Comparison of ENCODE assay signal across 1 cellular context in the genomic region with DNA sequence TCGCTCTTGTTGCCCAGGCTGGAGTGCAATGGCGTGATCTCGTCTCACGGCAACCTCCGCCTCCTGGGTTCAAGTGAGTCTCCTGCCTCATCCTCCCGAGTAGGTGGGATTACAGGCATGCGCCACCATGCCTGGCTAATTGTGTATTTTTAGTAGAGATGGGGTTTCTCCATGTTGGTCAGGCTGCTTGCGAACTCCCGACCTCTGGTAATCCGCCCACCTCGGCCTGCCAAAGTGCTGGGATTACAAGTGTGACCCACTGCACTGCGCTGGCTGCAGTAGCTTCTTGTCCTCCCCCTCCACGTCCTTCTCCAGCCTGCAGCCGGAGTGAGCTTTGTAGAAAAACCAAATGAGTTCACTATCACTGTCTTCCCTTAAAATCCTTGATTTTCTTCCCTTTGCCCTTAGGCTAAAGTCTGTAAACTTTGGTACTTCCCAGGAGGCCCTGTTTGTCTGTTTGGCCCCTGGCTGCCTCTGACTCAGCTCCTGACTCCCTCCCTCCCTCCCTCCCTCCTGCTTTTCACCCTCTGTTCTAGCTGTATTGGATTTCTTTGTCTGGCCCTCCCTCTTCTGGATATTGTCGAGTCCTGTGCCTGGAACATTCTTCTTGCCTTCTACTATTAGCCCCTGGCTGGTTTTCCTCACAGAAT.
TF ChIP-seq lines count a peak whose summit lies in the region.

No MANE protein-coding gene starts in this region.

TF ChIP-seq in K562, 482 proteins besides CTCF, POLR2A, EP300 and RAD21 (continued from another document and continues in another):
- TF ChIP-seq POLR2AphosphoS5 (IDR thresholded peaks at IDR 0.05; ENCODE audit: control insufficient read depth, insufficient read depth, low read depth, low read length), result 0 out of 2 replicates have a peak, but pooled peaks have one; percentile 21
- TF ChIP-seq, protein P1, sequence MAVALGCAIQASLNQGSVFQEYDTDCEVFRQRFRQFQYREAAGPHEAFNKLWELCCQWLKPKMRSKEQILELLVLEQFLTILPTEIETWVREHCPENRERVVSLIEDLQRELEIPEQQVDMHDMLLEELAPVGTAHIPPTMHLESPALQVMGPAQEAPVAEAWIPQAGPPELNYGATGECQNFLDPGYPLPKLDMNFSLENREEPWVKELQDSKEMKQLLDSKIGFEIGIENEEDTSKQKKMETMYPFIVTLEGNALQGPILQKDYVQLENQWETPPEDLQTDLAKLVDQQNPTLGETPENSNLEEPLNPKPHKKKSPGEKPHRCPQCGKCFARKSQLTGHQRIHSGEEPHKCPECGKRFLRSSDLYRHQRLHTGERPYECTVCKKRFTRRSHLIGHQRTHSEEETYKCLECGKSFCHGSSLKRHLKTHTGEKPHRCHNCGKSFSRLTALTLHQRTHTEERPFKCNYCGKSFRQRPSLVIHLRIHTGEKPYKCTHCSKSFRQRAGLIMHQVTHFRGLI (CRISPR knock-in tag; IDR thresholded peaks at IDR 0.05), result no peak
- TF ChIP-seq NR2C1 (IDR thresholded peaks at IDR 0.05), result no peak
- TF ChIP-seq NR2C1 (tag; IDR thresholded peaks at IDR 0.05), result peak; percentile 19; the same call in 1 of the 2 replicates
- TF ChIP-seq MTA1 (IDR thresholded peaks at IDR 0.05; ENCODE audit: borderline replicate concordance), result no peak
- TF ChIP-seq GABPB2 (CRISPR knock-in tag; conservative IDR thresholded peaks at IDR 0.05), result no peak
- TF ChIP-seq KAT8 (IDR thresholded peaks at IDR 0.05; ENCODE audit: low read depth), result no peak
- TF ChIP-seq PHB (CRISPR knock-in tag; IDR thresholded peaks at IDR 0.05), result no peak
- TF ChIP-seq, protein P2, sequence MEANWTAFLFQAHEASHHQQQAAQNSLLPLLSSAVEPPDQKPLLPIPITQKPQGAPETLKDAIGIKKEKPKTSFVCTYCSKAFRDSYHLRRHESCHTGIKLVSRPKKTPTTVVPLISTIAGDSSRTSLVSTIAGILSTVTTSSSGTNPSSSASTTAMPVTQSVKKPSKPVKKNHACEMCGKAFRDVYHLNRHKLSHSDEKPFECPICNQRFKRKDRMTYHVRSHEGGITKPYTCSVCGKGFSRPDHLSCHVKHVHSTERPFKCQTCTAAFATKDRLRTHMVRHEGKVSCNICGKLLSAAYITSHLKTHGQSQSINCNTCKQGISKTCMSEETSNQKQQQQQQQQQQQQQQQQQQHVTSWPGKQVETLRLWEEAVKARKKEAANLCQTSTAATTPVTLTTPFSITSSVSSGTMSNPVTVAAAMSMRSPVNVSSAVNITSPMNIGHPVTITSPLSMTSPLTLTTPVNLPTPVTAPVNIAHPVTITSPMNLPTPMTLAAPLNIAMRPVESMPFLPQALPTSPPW (CRISPR knock-in tag; IDR thresholded peaks at IDR 0.05), result peak; percentile 70
- TF ChIP-seq CTBP1 (IDR thresholded peaks at IDR 0.05; ENCODE audit: borderline replicate concordance), result no peak
- no peak for TF ChIP-seq RBM22 (IDR thresholded peaks at IDR 0.05; ENCODE audit: low read depth, low read length, poor library complexity, severe bottlenecking)
- TF ChIP-seq, protein P3, sequence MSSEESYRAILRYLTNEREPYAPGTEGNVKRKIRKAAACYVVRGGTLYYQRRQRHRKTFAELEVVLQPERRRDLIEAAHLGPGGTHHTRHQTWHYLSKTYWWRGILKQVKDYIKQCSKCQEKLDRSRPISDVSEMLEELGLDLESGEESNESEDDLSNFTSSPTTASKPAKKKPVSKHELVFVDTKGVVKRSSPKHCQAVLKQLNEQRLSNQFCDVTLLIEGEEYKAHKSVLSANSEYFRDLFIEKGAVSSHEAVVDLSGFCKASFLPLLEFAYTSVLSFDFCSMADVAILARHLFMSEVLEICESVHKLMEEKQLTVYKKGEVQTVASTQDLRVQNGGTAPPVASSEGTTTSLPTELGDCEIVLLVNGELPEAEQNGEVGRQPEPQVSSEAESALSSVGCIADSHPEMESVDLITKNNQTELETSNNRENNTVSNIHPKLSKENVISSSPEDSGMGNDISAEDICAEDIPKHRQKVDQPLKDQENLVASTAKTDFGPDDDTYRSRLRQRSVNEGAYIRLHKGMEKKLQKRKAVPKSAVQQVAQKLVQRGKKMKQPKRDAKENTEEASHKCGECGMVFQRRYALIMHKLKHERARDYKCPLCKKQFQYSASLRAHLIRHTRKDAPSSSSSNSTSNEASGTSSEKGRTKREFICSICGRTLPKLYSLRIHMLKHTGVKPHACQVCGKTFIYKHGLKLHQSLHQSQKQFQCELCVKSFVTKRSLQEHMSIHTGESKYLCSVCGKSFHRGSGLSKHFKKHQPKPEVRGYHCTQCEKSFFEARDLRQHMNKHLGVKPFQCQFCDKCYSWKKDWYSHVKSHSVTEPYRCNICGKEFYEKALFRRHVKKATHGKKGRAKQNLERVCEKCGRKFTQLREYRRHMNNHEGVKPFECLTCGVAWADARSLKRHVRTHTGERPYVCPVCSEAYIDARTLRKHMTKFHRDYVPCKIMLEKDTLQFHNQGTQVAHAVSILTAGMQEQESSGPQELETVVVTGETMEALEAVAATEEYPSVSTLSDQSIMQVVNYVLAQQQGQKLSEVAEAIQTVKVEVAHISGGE (CRISPR knock-in tag; IDR thresholded peaks at IDR 0.05), result peak in 1 of 3 experiments; percentile 95; a peak in 2 of 6 replicates
- no peak for TF ChIP-seq HDGF (IDR thresholded peaks at IDR 0.05)
- no peak for TF ChIP-seq ZNF583 (CRISPR knock-in tag; IDR thresholded peaks at IDR 0.05)
- TF ChIP-seq MBD2 (IDR thresholded peaks at IDR 0.05; ENCODE audit: borderline replicate concordance, low read depth), result peak; percentile 41; the same call in 1 of the 2 replicates
- TF ChIP-seq, protein P4, sequence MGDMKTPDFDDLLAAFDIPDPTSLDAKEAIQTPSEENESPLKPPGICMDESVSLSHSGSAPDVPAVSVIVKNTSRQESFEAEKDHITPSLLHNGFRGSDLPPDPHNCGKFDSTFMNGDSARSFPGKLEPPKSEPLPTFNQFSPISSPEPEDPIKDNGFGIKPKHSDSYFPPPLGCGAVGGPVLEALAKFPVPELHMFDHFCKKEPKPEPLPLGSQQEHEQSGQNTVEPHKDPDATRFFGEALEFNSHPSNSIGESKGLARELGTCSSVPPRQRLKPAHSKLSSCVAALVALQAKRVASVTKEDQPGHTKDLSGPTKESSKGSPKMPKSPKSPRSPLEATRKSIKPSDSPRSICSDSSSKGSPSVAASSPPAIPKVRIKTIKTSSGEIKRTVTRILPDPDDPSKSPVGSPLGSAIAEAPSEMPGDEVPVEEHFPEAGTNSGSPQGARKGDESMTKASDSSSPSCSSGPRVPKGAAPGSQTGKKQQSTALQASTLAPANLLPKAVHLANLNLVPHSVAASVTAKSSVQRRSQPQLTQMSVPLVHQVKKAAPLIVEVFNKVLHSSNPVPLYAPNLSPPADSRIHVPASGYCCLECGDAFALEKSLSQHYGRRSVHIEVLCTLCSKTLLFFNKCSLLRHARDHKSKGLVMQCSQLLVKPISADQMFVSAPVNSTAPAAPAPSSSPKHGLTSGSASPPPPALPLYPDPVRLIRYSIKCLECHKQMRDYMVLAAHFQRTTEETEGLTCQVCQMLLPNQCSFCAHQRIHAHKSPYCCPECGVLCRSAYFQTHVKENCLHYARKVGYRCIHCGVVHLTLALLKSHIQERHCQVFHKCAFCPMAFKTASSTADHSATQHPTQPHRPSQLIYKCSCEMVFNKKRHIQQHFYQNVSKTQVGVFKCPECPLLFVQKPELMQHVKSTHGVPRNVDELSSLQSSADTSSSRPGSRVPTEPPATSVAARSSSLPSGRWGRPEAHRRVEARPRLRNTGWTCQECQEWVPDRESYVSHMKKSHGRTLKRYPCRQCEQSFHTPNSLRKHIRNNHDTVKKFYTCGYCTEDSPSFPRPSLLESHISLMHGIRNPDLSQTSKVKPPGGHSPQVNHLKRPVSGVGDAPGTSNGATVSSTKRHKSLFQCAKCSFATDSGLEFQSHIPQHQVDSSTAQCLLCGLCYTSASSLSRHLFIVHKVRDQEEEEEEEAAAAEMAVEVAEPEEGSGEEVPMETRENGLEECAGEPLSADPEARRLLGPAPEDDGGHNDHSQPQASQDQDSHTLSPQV (IDR thresholded peaks at IDR 0.05), result peak; percentile 61
- TF ChIP-seq, protein P5, sequence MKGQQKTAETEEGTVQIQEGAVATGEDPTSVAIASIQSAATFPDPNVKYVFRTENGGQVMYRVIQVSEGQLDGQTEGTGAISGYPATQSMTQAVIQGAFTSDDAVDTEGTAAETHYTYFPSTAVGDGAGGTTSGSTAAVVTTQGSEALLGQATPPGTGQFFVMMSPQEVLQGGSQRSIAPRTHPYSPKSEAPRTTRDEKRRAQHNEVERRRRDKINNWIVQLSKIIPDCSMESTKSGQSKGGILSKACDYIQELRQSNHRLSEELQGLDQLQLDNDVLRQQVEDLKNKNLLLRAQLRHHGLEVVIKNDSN (CRISPR knock-in tag; IDR thresholded peaks at IDR 0.05), result no peak
- TF ChIP-seq ZNF584 (CRISPR knock-in tag; IDR thresholded peaks at IDR 0.05; ENCODE audit: low read depth), result no peak
- no peak for TF ChIP-seq ETS2 (tag; IDR thresholded peaks at IDR 0.05; ENCODE audit: borderline replicate concordance, poor library complexity, severe bottlenecking)
- TF ChIP-seq ARID2 (IDR thresholded peaks at IDR 0.05), result 0 out of 2 replicates have a peak, but pooled peaks have one; percentile 28
- TF ChIP-seq NFE2 (IDR thresholded peaks at IDR 0.05; ENCODE audit: low read depth), result 0 out of 2 replicates have a peak, but pooled peaks have one; percentile 20
- TF ChIP-seq L3MBTL2 (IDR thresholded peaks at IDR 0.05), result no peak
- TF ChIP-seq, protein P6, sequence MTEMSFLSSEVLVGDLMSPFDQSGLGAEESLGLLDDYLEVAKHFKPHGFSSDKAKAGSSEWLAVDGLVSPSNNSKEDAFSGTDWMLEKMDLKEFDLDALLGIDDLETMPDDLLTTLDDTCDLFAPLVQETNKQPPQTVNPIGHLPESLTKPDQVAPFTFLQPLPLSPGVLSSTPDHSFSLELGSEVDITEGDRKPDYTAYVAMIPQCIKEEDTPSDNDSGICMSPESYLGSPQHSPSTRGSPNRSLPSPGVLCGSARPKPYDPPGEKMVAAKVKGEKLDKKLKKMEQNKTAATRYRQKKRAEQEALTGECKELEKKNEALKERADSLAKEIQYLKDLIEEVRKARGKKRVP (CRISPR knock-in tag; IDR thresholded peaks at IDR 0.05), result no peak
- 0 out of 2 replicates have a peak, but pooled peaks have one; percentile 7 for TF ChIP-seq RB1 (IDR thresholded peaks at IDR 0.05; ENCODE audit: low read depth)
- TF ChIP-seq GTF2A2 (tag; IDR thresholded peaks at IDR 0.05), result no peak
- TF ChIP-seq, protein P7, sequence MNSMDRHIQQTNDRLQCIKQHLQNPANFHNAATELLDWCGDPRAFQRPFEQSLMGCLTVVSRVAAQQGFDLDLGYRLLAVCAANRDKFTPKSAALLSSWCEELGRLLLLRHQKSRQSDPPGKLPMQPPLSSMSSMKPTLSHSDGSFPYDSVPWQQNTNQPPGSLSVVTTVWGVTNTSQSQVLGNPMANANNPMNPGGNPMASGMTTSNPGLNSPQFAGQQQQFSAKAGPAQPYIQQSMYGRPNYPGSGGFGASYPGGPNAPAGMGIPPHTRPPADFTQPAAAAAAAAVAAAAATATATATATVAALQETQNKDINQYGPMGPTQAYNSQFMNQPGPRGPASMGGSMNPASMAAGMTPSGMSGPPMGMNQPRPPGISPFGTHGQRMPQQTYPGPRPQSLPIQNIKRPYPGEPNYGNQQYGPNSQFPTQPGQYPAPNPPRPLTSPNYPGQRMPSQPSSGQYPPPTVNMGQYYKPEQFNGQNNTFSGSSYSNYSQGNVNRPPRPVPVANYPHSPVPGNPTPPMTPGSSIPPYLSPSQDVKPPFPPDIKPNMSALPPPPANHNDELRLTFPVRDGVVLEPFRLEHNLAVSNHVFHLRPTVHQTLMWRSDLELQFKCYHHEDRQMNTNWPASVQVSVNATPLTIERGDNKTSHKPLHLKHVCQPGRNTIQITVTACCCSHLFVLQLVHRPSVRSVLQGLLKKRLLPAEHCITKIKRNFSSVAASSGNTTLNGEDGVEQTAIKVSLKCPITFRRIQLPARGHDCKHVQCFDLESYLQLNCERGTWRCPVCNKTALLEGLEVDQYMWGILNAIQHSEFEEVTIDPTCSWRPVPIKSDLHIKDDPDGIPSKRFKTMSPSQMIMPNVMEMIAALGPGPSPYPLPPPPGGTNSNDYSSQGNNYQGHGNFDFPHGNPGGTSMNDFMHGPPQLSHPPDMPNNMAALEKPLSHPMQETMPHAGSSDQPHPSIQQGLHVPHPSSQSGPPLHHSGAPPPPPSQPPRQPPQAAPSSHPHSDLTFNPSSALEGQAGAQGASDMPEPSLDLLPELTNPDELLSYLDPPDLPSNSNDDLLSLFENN (IDR thresholded peaks at IDR 0.05; ENCODE audit: low read depth in 2 of 2, low read length in 2 of 2), result no peak
- TF ChIP-seq JUND (IDR thresholded peaks at IDR 0.05; ENCODE audit: borderline replicate concordance, low read depth, low read length), result peak; percentile 70; the same call in 1 of the 2 replicates
- TF ChIP-seq JUND (tag; IDR thresholded peaks at IDR 0.05; ENCODE audit: borderline replicate concordance, low read depth, low read length), result peak; percentile 29; the same call in 1 of the 3 replicates
- peak; percentile 20; the same call in 1 of the 2 replicates for TF ChIP-seq CC2D1A (IDR thresholded peaks at IDR 0.05)
- TF ChIP-seq PHTF2 (CRISPR knock-in tag; IDR thresholded peaks at IDR 0.05), result no peak
- no peak for TF ChIP-seq ZNF316 (IDR thresholded peaks at IDR 0.05)
- TF ChIP-seq NR2C2 (CRISPR knock-in tag; IDR thresholded peaks at IDR 0.05), result no peak
- TF ChIP-seq NR2C2 (tag; IDR thresholded peaks at IDR 0.05), result peak; percentile 45; the same call in 1 of the 2 replicates
- no peak for TF ChIP-seq RBM25 (IDR thresholded peaks at IDR 0.05; ENCODE audit: low read depth, low read length, severe bottlenecking)
- TF ChIP-seq, protein P8, sequence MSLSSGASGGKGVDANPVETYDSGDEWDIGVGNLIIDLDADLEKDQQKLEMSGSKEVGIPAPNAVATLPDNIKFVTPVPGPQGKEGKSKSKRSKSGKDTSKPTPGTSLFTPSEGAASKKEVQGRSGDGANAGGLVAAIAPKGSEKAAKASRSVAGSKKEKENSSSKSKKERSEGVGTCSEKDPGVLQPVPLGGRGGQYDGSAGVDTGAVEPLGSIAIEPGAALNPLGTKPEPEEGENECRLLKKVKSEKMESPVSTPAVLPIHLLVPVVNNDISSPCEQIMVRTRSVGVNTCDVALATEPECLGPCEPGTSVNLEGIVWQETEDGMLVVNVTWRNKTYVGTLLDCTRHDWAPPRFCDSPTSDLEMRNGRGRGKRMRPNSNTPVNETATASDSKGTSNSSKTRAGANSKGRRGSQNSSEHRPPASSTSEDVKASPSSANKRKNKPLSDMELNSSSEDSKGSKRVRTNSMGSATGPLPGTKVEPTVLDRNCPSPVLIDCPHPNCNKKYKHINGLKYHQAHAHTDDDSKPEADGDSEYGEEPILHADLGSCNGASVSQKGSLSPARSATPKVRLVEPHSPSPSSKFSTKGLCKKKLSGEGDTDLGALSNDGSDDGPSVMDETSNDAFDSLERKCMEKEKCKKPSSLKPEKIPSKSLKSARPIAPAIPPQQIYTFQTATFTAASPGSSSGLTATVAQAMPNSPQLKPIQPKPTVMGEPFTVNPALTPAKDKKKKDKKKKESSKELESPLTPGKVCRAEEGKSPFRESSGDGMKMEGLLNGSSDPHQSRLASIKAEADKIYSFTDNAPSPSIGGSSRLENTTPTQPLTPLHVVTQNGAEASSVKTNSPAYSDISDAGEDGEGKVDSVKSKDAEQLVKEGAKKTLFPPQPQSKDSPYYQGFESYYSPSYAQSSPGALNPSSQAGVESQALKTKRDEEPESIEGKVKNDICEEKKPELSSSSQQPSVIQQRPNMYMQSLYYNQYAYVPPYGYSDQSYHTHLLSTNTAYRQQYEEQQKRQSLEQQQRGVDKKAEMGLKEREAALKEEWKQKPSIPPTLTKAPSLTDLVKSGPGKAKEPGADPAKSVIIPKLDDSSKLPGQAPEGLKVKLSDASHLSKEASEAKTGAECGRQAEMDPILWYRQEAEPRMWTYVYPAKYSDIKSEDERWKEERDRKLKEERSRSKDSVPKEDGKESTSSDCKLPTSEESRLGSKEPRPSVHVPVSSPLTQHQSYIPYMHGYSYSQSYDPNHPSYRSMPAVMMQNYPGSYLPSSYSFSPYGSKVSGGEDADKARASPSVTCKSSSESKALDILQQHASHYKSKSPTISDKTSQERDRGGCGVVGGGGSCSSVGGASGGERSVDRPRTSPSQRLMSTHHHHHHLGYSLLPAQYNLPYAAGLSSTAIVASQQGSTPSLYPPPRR (CRISPR knock-in tag; IDR thresholded peaks at IDR 0.05; ENCODE audit: borderline replicate concordance), result no peak
- peak; percentile 74 for TF ChIP-seq FOSL1 (tag; conservative IDR thresholded peaks at IDR 0.05)
